Comparison of ENCODE assay signal across 11 cellular contexts in the genomic region with DNA sequence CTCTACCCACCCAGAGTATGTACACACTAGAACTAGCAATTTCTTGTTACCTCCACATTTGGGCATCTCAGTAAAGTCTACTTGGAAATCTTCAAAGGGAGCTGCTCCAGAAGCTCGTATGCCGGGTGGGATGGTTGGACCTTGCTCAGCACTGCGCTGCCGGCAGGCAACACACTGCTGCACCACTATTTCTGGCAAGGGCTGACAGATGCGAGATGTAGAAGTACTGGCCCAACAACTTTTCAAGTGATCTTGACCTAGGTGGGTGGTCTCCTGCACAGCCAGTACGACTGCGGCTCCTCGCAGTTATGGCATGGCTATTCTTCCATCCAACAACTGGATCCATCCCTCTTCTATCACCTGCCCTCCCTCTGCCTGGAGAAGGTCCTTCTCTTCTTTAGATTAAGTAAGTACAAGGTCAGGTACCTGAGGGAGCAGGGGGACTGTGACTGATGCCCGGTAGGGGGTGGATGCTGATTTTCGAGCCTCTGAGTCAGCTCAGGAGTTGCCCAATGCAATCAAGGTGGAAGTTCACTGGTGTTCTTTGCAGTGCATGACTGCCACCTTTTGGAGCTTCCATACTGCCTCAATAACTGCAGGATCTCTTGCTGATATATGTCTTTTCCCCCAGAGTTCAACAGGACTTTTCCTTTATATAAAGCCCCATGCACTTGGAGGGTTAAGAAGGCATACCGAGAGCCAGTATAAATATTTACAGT.
DNase-seq lines count a peak whose midpoint lies in the region; ATAC-seq and TF ChIP-seq lines count a peak whose summit lies in the region.
"Had no signal": no experiment of that assay in that cellular context is flagged by ENCODE, and none has a peak within 500 bp of the region (broad histone marks: within the 10 kb centered on the region; RNA-seq: fewer than 3 reads in every experiment).

No MANE protein-coding gene starts in this region.

- no peak overlapping the region for H3K4me3 Mint-ChIP-seq in activated CD4-positive, alpha-beta memory T cell treated with anti-CD3 and anti-CD28 coated beads, Interleukin-2, amount 10 ng/mL, durations not matched to agents 7 days and 5 days

- no peak for ATAC-seq in stimulated activated naive CD8-positive, alpha-beta T cell treated with anti-CD3 and anti-CD28 coated beads, Interleukin-15, Interleukin-2, amounts not matched to agents 100 U/mL and 50 U/mL, for 24 hours
- ATAC-seq in HG03039 (IDR thresholded peaks at IDR 0.05; ENCODE audit: unreplicated experiment): no peak
- ATAC-seq in GM18519 (IDR thresholded peaks at IDR 0.05; ENCODE audit: low FRiP score, unreplicated experiment): no peak

- H3K27ac ChIP-seq in HEK293 (ENCODE audit: extremely low read depth, low read depth, low read length): no peak overlapping the region
- H3K27ac ChIP-seq: thoracic aorta had no signal

- H3K4me3 ChIP-seq in AG09309 (ENCODE audit: control insufficient read depth, low read depth, low read length) (no peak overlapping the region), HEK293 (ENCODE audit: low read depth, low read length) (no peak overlapping the region), WI38 (ENCODE audit: low read depth, low read length) (no peak overlapping the region)
- H3K4me3 ChIP-seq: thoracic aorta had no signal

- H3K36me3 ChIP-seq in HEK293 (ENCODE audit: control insufficient read depth in 2 of 2, insufficient read depth in 1 of 2, low read length in 2 of 2): no peaks in the 10 kb centered on the region
- H3K36me3 ChIP-seq: thoracic aorta had no signal

- peak; percentile 43 for DNase-seq in AG09309 (ENCODE audit: low read depth)
- peak; percentile 77 for DNase-seq in islet precursor cell
- no peak for DNase-seq in stimulated activated naive CD8-positive, alpha-beta T cell treated with anti-CD3 and anti-CD28 coated beads, Interleukin-15, Interleukin-2, amounts not matched to agents 100 U/mL and 50 U/mL, for 24 hours
- no peak for DNase-seq in activated CD4-positive, alpha-beta memory T cell treated with anti-CD3 and anti-CD28 coated beads, Interleukin-2, amount 10 ng/mL, durations not matched to agents 7 days and 5 days
- DNase-seq: NCI-H446, right cardiac atrium had no signal

- peak; percentile 69 for TF ChIP-seq CTCF in AG09309 (IDR thresholded peaks at IDR 0.05; ENCODE audit: control insufficient read depth, insufficient read depth, low read depth, low read length, missing control alignments)
- 0 out of 2 replicates have a peak, but pooled peaks have one; percentile 18 for TF ChIP-seq CTCF in HEK293 (tag by site-specific recombination; IDR thresholded peaks at IDR 0.05)
- peak; percentile 43 for TF ChIP-seq CTCF in WI38 (IDR thresholded peaks at IDR 0.05; ENCODE audit: low read depth, low read length)

- H3K9me3 ChIP-seq in HEK293 (ENCODE audit: control insufficient read depth, insufficient read depth, low read depth, low read length): no peaks in the 10 kb centered on the region
- H3K9me3 ChIP-seq: thoracic aorta had no signal

- no peak overlapping the region for H3K27ac Mint-ChIP-seq in activated CD4-positive, alpha-beta memory T cell treated with anti-CD3 and anti-CD28 coated beads, Interleukin-2, amount 10 ng/mL, durations not matched to agents 7 days and 5 days

- no peaks in the 10 kb centered on the region for H3K4me1 ChIP-seq in HEK293 (ENCODE audit: control insufficient read depth, insufficient read depth, low read length)

- peaks cover 17% of the 10 kb centered on the region for H3K27me3 Mint-ChIP-seq in activated CD4-positive, alpha-beta memory T cell treated with anti-CD3 and anti-CD28 coated beads, Interleukin-2, amount 10 ng/mL, durations not matched to agents 7 days and 5 days

- no peaks in the 10 kb centered on the region for H3K4me1 Mint-ChIP-seq in activated CD4-positive, alpha-beta memory T cell treated with anti-CD3 and anti-CD28 coated beads, Interleukin-2, amount 10 ng/mL, durations not matched to agents 7 days and 5 days

- H3K9me3 Mint-ChIP-seq in activated CD4-positive, alpha-beta memory T cell treated with anti-CD3 and anti-CD28 coated beads, Interleukin-2, amount 10 ng/mL, durations not matched to agents 7 days and 5 days: peaks cover 4% of the 10 kb centered on the region

- POLR2A ChIA-PET in HEK293 (lab: Yijun Ruan, JAX): interaction anchor here (0.6 kb wide), 1 partner anchor 24 kb away, joined by 4 read pairs; no protein-coding TSS in a partner anchor
- POLR2A ChIA-PET in activated CD4-positive, alpha-beta memory T cell treated with anti-CD3 and anti-CD28 coated beads, Interleukin-2, amount 10 ng/mL, durations not matched to agents 7 days and 5 days (lab: Charles Lee): interaction anchor here (0.7 kb wide), 1 partner anchor 24 kb away, joined by 3 read pairs; no protein-coding TSS in a partner anchor

- CTCF ChIA-PET in HEK293 (lab: Yijun Ruan, JAX): interaction anchor here (0.6 to 1.5 kb wide), 12 partner anchors 10 to 839 kb away, joined by 3 to 10 read pairs (median 4); no protein-coding TSS in a partner anchor
- CTCF ChIA-PET in activated CD4-positive, alpha-beta memory T cell treated with anti-CD3 and anti-CD28 coated beads, Interleukin-2, amount 10 ng/mL, durations not matched to agents 7 days and 5 days (lab: Charles Lee): interaction anchor here (1.2 kb wide), 1 partner anchor 10 kb away, joined by 3 read pairs; no protein-coding TSS in a partner anchor

- peaks cover 3% of the 10 kb centered on the region for H3K36me3 Mint-ChIP-seq in activated CD4-positive, alpha-beta memory T cell treated with anti-CD3 and anti-CD28 coated beads, Interleukin-2, amount 10 ng/mL, durations not matched to agents 7 days and 5 days (ENCODE audit: low read depth)

TF ChIP-seq in HEK293, 187 proteins besides CTCF, POLR2A, EP300 and RAD21:
- no peak for TF ChIP-seq ZBTB7A (tag by site-specific recombination; IDR thresholded peaks at IDR 0.05; ENCODE audit: low read depth)
- peak; percentile 17; the same call in 1 of the 2 replicates for TF ChIP-seq ZNF654 (tag by site-specific recombination; IDR thresholded peaks at IDR 0.05; ENCODE audit: low read depth)

Comparison
In these comparisons a context has a peak if more than half of its experiments do, and no peak if none do; other contexts are left out.
1. DNase-seq: peak in AG09309 (single experiment) and islet precursor cell (single experiment); none in stimulated activated naive CD8-positive, alpha-beta T cell treated with anti-CD3 and anti-CD28 coated beads, Interleukin-15, Interleukin-2, amounts not matched to agents 100 U/mL and 50 U/mL, for 24 hours (single experiment) and activated CD4-positive, alpha-beta memory T cell treated with anti-CD3 and anti-CD28 coated beads, Interleukin-2, amount 10 ng/mL, durations not matched to agents 7 days and 5 days (single experiment).
2. CTCF ChIP-seq: peak in every context shown above with its lines; median percentile 69 in AG09309; 43 in WI38; 18 in HEK293.